10 cellular contexts compared by ENCODE assay signal in the genomic region with DNA sequence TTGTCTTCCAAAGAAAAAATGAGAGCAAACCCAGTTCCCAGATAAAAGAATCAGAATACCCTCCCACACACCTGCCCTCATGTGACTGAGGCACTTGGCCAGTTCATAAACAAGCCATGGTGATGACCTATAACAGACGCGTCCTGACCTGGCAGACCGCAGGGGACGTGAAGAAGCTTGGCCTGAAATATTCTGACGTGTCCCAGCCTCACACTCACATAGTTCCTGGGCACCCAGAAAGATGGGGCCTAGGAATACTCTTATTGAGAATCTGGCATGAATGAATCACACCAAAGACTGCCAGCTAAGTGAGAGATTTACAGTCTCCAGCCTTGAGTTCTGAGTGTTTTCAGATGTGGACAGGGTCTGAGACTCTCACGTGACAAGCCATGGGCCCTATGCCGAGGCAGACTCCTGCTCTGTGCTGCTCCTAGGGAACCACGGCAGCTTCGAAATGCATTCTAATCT. TPM values are rescaled to one million over a fixed set of nuclear protein-coding genes. Genes with fewer than 3 reads are reported as not detected.
DNase-seq lines count a peak whose midpoint lies in the region; ATAC-seq and TF ChIP-seq lines count a peak whose summit lies in the region.
"Had no signal": no experiment of that assay in that cellular context is flagged by ENCODE, and none has a peak within 500 bp of the region (broad histone marks: within the 10 kb centered on the region; RNA-seq: fewer than 3 reads in every experiment).

No MANE protein-coding gene starts in this region.

- DNase-seq in NCI-H446 treated with DMSO at 0.1 percent for 48 hours (lab: John Stamatoyannopoulos, UW) (peak; percentile 47), fibroblast of mammary gland (ENCODE audit: low read depth) (peak; percentile 100), mucosa of descending colon (peak in 2 of 3 donors; percentile 47 to 64), A673 (ENCODE audit: low spot score) (no peak), spleen (no peak), CD14-positive monocyte (ENCODE audit: low spot score) (no peak), progenitor cell of endocrine pancreas (ENCODE audit: low spot score, unreplicated experiment) (no peak)
- DNase-seq: activated CD4-positive, CD25-positive, alpha-beta regulatory T cell treated with anti-CD3 and anti-CD28 coated beads, Interleukin-2, amount 50 U/mL, for 72 hours had no signal

- H3K27me3 ChIP-seq in ACC112 (ENCODE audit: insufficient read depth, low read length) (no peaks in the 10 kb centered on the region), A673 (replicated peaks; ENCODE audit: insufficient read depth, low read depth, low read length, poor library complexity) (no peaks in the 10 kb centered on the region), spleen (replicated peaks in 1 of 7) (peaks cover 0 to 8% (median 0%) of the 10 kb centered on the region in 7 donors)
- H3K27me3 ChIP-seq: BLaER1 had no signal

- H3K27ac Mint-ChIP-seq in CD14-positive monocyte (peak overlapping the region in 2 of 7 donors; percentile 24 to 26), progenitor cell of endocrine pancreas (no peak overlapping the region)

- H3K4me1 Mint-ChIP-seq in CD14-positive monocyte (no peaks in the 10 kb centered on the region), progenitor cell of endocrine pancreas (ENCODE audit: low read depth) (peaks cover 11% of the 10 kb centered on the region)

- H2AFZ ChIP-seq in ACC112 (ENCODE audit: low read length, unreplicated experiment), result peak overlapping the region; percentile 11

- H3K36me3 ChIP-seq in ACC112 (ENCODE audit: insufficient read depth, low read length), result no peaks in the 10 kb centered on the region
- H3K36me3 ChIP-seq in mucosa of descending colon (ENCODE audit: low read depth), result no peaks in the 10 kb centered on the region
- H3K36me3 ChIP-seq in A673 (ENCODE audit: insufficient read depth, low read length, poor library complexity, severe bottlenecking), result no peaks in the 10 kb centered on the region
- no peaks in the 10 kb centered on the region for H3K36me3 ChIP-seq in spleen
- H3K36me3 ChIP-seq: BLaER1 had no signal

- BruUV-seq in A673 (replicated peaks; lab: Mats Ljungman, UMichigan), result no TSS peak

- peak overlapping the region; percentile 91 for H3K27ac ChIP-seq in ACC112 (ENCODE audit: low read depth, low read length)
- no peak overlapping the region for H3K27ac ChIP-seq in A673 (ENCODE audit: low read depth, low read length, poor library complexity, severe bottlenecking)
- no peak overlapping the region for H3K27ac ChIP-seq in spleen
- H3K27ac ChIP-seq: BLaER1 had no signal

- intact Hi-C loops in mucosa of descending colon (cut with DNase I, micrococcal nuclease) (no loop called here), A673 (cut with micrococcal nuclease; ENCODE audit: unreplicated experiment) (no loop called here), spleen (cut with DNase I; ENCODE audit: low total_unique reads) (no loop called here), CD14-positive monocyte (cut with micrococcal nuclease) (no loop called here)

- H3K4me3 ChIP-seq in ACC112 (ENCODE audit: low read depth, low read length) (peak overlapping the region; percentile 34; the same call in 1 of the 2 replicates), fibroblast of mammary gland (ENCODE audit: control insufficient read depth, low read depth, low read length) (no peak overlapping the region), mucosa of descending colon (no peak overlapping the region), A673 (ENCODE audit: low read depth, low read length, poor library complexity, severe bottlenecking) (no peak overlapping the region), spleen (no peak overlapping the region)
- H3K4me3 ChIP-seq: BLaER1 had no signal

- peak; percentile 60 for ATAC-seq in mucosa of descending colon

- H3K27me3 Mint-ChIP-seq in CD14-positive monocyte (ENCODE audit: low read depth in 3 of 3), result peaks cover 6 to 10% (median 10%) of the 10 kb centered on the region in 3 donors
- H3K27me3 Mint-ChIP-seq in progenitor cell of endocrine pancreas, result no peaks in the 10 kb centered on the region

- no peaks in the 10 kb centered on the region for H3K9me3 ChIP-seq in mucosa of descending colon
- H3K9me3 ChIP-seq in A673 (ENCODE audit: low read depth, low read length, poor library complexity, severe bottlenecking), result no peaks in the 10 kb centered on the region
- H3K9me3 ChIP-seq in spleen, result no peaks in the 10 kb centered on the region
- H3K9me3 ChIP-seq: BLaER1 had no signal

- H3K4me1 ChIP-seq in ACC112 (ENCODE audit: control insufficient read depth, insufficient read depth, low read length, unreplicated experiment) (peaks cover 45% of the 10 kb centered on the region), mucosa of descending colon (ENCODE audit: low read depth) (no peaks in the 10 kb centered on the region), A673 (ENCODE audit: insufficient read depth, low read length, poor library complexity, severe bottlenecking) (no peaks in the 10 kb centered on the region), spleen (peaks cover 0 to 4% (median 0%) of the 10 kb centered on the region in 6 donors)

- POLR2A ChIA-PET in A673 (lab: Charles Lee; ENCODE audit: low non-redundant PET), result no interaction called here

- CTCF ChIA-PET in A673 (lab: Charles Lee), result no interaction called here

- 74 to 83% (median 75%) methylated on average over 9 of the region's 9 CpGs for WGBS in spleen, 5 donors

- no peaks in the 10 kb centered on the region for H3K79me2 ChIP-seq in ACC112 (ENCODE audit: control insufficient read depth, insufficient read depth, low read length, unreplicated experiment)

- H3K4me3 Mint-ChIP-seq in CD14-positive monocyte (no peak overlapping the region), progenitor cell of endocrine pancreas (ENCODE audit: low read depth) (no peak overlapping the region)

- TF ChIP-seq CTCF in fibroblast of mammary gland (conservative IDR thresholded peaks at IDR 0.05; ENCODE audit: control insufficient read depth, insufficient read depth, low read depth, low read length) (no peak), mucosa of descending colon (IDR thresholded peaks at IDR 0.05) (no peak), A673 (conservative IDR thresholded peaks at IDR 0.05; ENCODE audit: low read depth, low read length) (no peak), spleen (IDR thresholded peaks at IDR 0.05 in 8 of 11, conservative IDR thresholded peaks at IDR 0.05 in 3 of 11) (no peak), CD14-positive monocyte (IDR thresholded peaks at IDR 0.05) (no peak), progenitor cell of endocrine pancreas (IDR thresholded peaks at IDR 0.05; ENCODE audit: unreplicated experiment) (no peak)

- no peaks in the 10 kb centered on the region for H3K36me3 Mint-ChIP-seq in CD14-positive monocyte
- H3K36me3 Mint-ChIP-seq in progenitor cell of endocrine pancreas (ENCODE audit: insufficient read depth), result no peaks in the 10 kb centered on the region

- peaks cover 0 to 6% (median 0%) of the 10 kb centered on the region in 7 donors for H3K9me3 Mint-ChIP-seq in CD14-positive monocyte
- no peaks in the 10 kb centered on the region for H3K9me3 Mint-ChIP-seq in progenitor cell of endocrine pancreas (ENCODE audit: low read depth)

- TF ChIP-seq POLR2A in spleen (IDR thresholded peaks at IDR 0.05), result no peak

RNA-seq across cellular contexts. Expression of gene MAP3K4, which starts 17.2 kb away (rescaled TPM):
- total RNA-seq in mucosa of descending colon, result 10 to 100 TPM; 32.8 to 58.3 (median 34.7) TPM
- 37.1 and 51.2 TPM in 2 replicates for total RNA-seq in A673 (2021)
- 10 to 100 TPM; 22.2 to 65.5 (median 44.8) TPM for total RNA-seq in spleen
- polyA plus RNA-seq in spleen, result 10 to 100 TPM; 11.4 to 19.9 (median 19.8) TPM
- polyA plus RNA-seq in CD14-positive monocyte, result 1 to 10 TPM; 3.2 to 3.5 TPM
- 68.1 and 68.4 TPM in 2 replicates for total RNA-seq in progenitor cell of endocrine pancreas

Comparison
In these comparisons a context has a peak if more than half of its experiments do, and no peak if none do; other contexts are left out.
1. DNase-seq: peak in NCI-H446 treated with DMSO at 0.1 percent for 48 hours (single experiment), fibroblast of mammary gland (single experiment) and mucosa of descending colon (2 of 3); none in A673 (single experiment), spleen (single experiment), CD14-positive monocyte (single experiment) and progenitor cell of endocrine pancreas (single experiment).